28 cellular contexts compared by ENCODE assay signal in genomic region chr20:54534101-54534500, GRCh38. TPM values are rescaled to one million over a fixed set of nuclear protein-coding genes. Genes with fewer than 3 reads are reported as not detected.
"Had no signal": no experiment of that assay in that cellular context is flagged by ENCODE, and none has a peak within 500 bp of the region (broad histone marks: within the 10 kb centered on the region; RNA-seq: fewer than 3 reads in every experiment).

No MANE protein-coding gene starts in this region.

- FAIRE-seq: colon, endometrium, endothelial cell of umbilical vein had no signal

- H3K4me1 ChIP-seq: colonic mucosa, esophagus muscularis mucosa, foreskin keratinocyte, gastroesophageal sphincter had no signal

- H3K27me3 Mint-ChIP-seq: dendritic cell treated with granulocyte-macrophage colony-stimulating factor and Interleukin-4, amounts not matched to agents 40 ng/mL and 50 ng/mL, for 4 days had no signal

- H3K27ac ChIP-seq: colonic mucosa, coronary artery, dorsolateral prefrontal cortex, epithelial cell of prostate, esophagus muscularis mucosa, esophagus squamous epithelium, foreskin keratinocyte, gastrocnemius medialis, gastroesophageal sphincter, heart right ventricle had no signal

- H3K4me3 ChIP-seq: colonic mucosa, coronary artery, dorsolateral prefrontal cortex, esophagus muscularis mucosa, esophagus squamous epithelium, gastrocnemius medialis, gastroesophageal sphincter, heart left ventricle, heart right ventricle had no signal

- H3K27me3 ChIP-seq: colonic mucosa, esophagus muscularis mucosa, esophagus squamous epithelium, foreskin keratinocyte, gastrocnemius medialis, gastroesophageal sphincter, heart left ventricle, heart right ventricle had no signal

- H3K4me3 Mint-ChIP-seq: dendritic cell treated with granulocyte-macrophage colony-stimulating factor and Interleukin-4, amounts not matched to agents 40 ng/mL and 50 ng/mL, for 4 days; effector memory CD8-positive, alpha-beta T cell; endodermal cell had no signal

- H3K36me3 ChIP-seq: colonic mucosa, esophagus muscularis mucosa, esophagus squamous epithelium, gastrocnemius medialis, gastroesophageal sphincter, heart left ventricle, heart right ventricle had no signal

- DNase-seq: colonic mucosa; cortex of kidney; dermis blood vessel endothelial cell; dorsolateral prefrontal cortex; effector CD4-positive, alpha-beta T cell; effector memory CD4-positive, alpha-beta T cell; effector memory CD8-positive, alpha-beta T cell; endodermal cell; erythroblast; esophagus squamous epithelium; foreskin fibroblast; foreskin keratinocyte; foreskin melanocyte; gastrocnemius medialis; glutamatergic neuron; head of caudate nucleus; heart left ventricle; heart right ventricle had no signal

- ATAC-seq: effector memory CD8-positive, alpha-beta T cell; esophagus mucosa; foreskin keratinocyte; gastrocnemius medialis; gastroesophageal sphincter; heart left ventricle; heart right ventricle had no signal

- H3K27ac Mint-ChIP-seq: dendritic cell treated with granulocyte-macrophage colony-stimulating factor and Interleukin-4, amounts not matched to agents 40 ng/mL and 50 ng/mL, for 4 days; effector memory CD8-positive, alpha-beta T cell; endodermal cell had no signal

- H3K9me3 ChIP-seq: colonic mucosa, gastrocnemius medialis had no signal

RNA-seq across cellular contexts. Expression of gene DOK5, which starts 58.7 kb away (rescaled TPM):
- total RNA-seq: dermis microvascular lymphatic vessel endothelial cell, foreskin keratinocyte had no signal
- polyA plus RNA-seq: foreskin keratinocyte had no signal
